Comparison of ENCODE assay signal across 32 cellular contexts in the genomic region with DNA sequence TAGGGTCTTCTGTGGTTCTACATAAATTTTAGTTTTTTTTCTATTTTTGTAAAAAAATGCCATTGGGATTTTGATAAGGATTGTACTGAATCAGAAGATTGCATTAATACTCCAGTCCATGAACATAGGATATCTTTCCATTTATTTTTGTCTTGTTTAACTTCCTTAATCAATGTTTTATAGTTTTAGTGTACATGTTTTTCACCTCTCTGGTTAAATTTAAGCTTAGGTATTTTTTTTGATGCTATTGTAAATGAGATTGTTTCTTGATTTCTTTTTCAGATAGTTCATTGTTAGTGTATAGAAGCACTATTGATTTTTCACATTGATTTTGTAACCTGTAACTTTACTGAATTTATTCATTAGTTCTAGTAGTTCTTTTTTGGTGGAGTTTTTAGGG. TPM values are rescaled to one million over a fixed set of nuclear protein-coding genes. Genes with fewer than 3 reads are reported as not detected.
"Had no signal": no experiment of that assay in that cellular context is flagged by ENCODE, and none has a peak within 500 bp of the region (broad histone marks: within the 10 kb centered on the region; RNA-seq: fewer than 3 reads in every experiment).

No MANE protein-coding gene starts in this region.

- H3K36me3 ChIP-seq: colonic mucosa, esophagus squamous epithelium, gastroesophageal sphincter had no signal

- H3K9me3 ChIP-seq: body of pancreas, colonic mucosa, esophagus squamous epithelium had no signal

- H3K4me3 ChIP-seq: body of pancreas, colonic mucosa, esophagus squamous epithelium, gastroesophageal sphincter had no signal

- ATAC-seq: activated T-cell treated with anti-CD3 and anti-CD28 coated beads, Interleukin-2, amount 50 U/mL, for 4 hours; activated T-helper 17 cell treated with anti-CD3 and anti-CD28 coated beads, Interleukin-2, amount 50 U/mL, for 72 hours; body of pancreas; gastroesophageal sphincter; WTC11 had no signal

- H3K27me3 ChIP-seq: body of pancreas, colonic mucosa, esophagus squamous epithelium, gastroesophageal sphincter had no signal

- H3K4me1 ChIP-seq: body of pancreas, colonic mucosa, esophagus squamous epithelium, gastroesophageal sphincter had no signal

- DNase-seq: activated CD4-positive, alpha-beta memory T cell treated with anti-CD3 and anti-CD28 coated beads, Interleukin-2, amount 10 ng/mL, durations not matched to agents 7 days and 5 days; activated CD4-positive, alpha-beta T cell treated with anti-CD3 and anti-CD28 coated beads for 1 hour; activated CD4-positive, alpha-beta T cell treated with anti-CD3 and anti-CD28 coated beads for 4 hours; activated CD4-positive, alpha-beta T cell treated with anti-CD3 and anti-CD28 coated beads, Interleukin-2, amount 10 ng/mL, durations not matched to agents 7 days and 5 days; activated CD4-positive, alpha-beta T cell treated with anti-CD3 and anti-CD28 coated beads, Interleukin-2, amount 50 U/mL, for 4 hours; activated CD8-positive, alpha-beta memory T cell treated with anti-CD3 and anti-CD28 coated beads, Interleukin-2, amount 50 U/mL, for 48 hours; activated effector memory CD4-positive, alpha-beta T cell treated with Interleukin-2 at 50 U/mL for 16 hours; activated gamma-delta T cell treated with Interleukin-2 at 50 U/mL for 16 hours; activated naive CD4-positive, alpha-beta T cell treated with anti-CD3 and anti-CD28 coated beads, Interleukin-2, amount 50 U/mL, for 16 hours; activated naive CD4-positive, alpha-beta T cell treated with Interleukin-2 at 50 U/mL for 16 hours; activated T-cell treated with anti-CD3 and anti-CD28 coated beads for 4 hours; activated T-cell treated with anti-CD3 and anti-CD28 coated beads, Interleukin-2, amount 50 U/mL, for 4 hours; amniotic stem cell; anterior cingulate cortex; body of pancreas; caudate nucleus; colonic mucosa; effector CD8-positive, alpha-beta T cell; esophagus squamous epithelium; foreskin melanocyte; head of caudate nucleus; T-helper 2 cell had no signal

- FAIRE-seq: endometrium, endothelial cell of umbilical vein had no signal

- H3K27ac ChIP-seq: body of pancreas, colonic mucosa, epithelial cell of prostate, esophagus squamous epithelium, gastroesophageal sphincter, VCaP had no signal

RNA-seq across cellular contexts. Expression of gene ITGAM, which starts 35.4 kb away (rescaled TPM):
- total RNA-seq: chondrocyte, endothelial cell of umbilical vein, fibroblast of lung, fibroblast of villous mesenchyme had no signal
- polyA plus RNA-seq: endothelial cell of umbilical vein had no signal

RNA-seq across cellular contexts. Expression of gene ITGAX, which starts 59.8 kb away (rescaled TPM):
- total RNA-seq: chondrocyte, fibroblast of villous mesenchyme had no signal
- polyA plus RNA-seq: fibroblast of lung had no signal
